ENCODE assay signal across 20 cellular contexts in genomic region chr11:10019906-10020682, GRCh38.
A peak's percentile ranks its signal among the peaks of the same experiment; 100 is the strongest.
DNase-seq lines count a peak whose midpoint lies in the region; ATAC-seq, FAIRE-seq and TF ChIP-seq lines count a peak whose summit lies in the region.
"Had no signal": no experiment of that assay in that cellular context is flagged by ENCODE, and none has a peak within 500 bp of the region (broad histone marks: within the 10 kb centered on the region; RNA-seq: fewer than 3 reads in every experiment).

No MANE protein-coding gene starts in this region.

- H2AK5ac ChIP-seq in H1 (ENCODE audit: low read depth, low read length) = peak overlapping the region; percentile 72; the same call in 1 of the 2 replicates

- H3K9me3 Mint-ChIP-seq in GM23338 = no peaks in the 10 kb centered on the region
- H3K9me3 Mint-ChIP-seq: stimulated activated effector memory CD8-positive, alpha-beta T cell treated with anti-CD3 and anti-CD28 coated beads, Interleukin-12 subunit alpha, Interleukin-12 subunit beta, amount 100 ng/mL, for 72 hours had no signal

- no peak overlapping the region for H3K18ac ChIP-seq in H1 (ENCODE audit: extremely low read depth, low read length)

- H2BK20ac ChIP-seq in H1 (ENCODE audit: low read length) = no peak overlapping the region

- H3K4ac ChIP-seq in H1 (replicated peaks; ENCODE audit: insufficient read length, low read depth, low read length) = no peak overlapping the region

- H3K23me2 ChIP-seq in H1 (ENCODE audit: low read depth, low read length) = no peaks in the 10 kb centered on the region

- H3K9me3 ChIP-seq in H1 (ENCODE audit: insufficient read depth in 2 of 2, low read depth in 1 of 2, low read length in 1 of 2) (no peaks in the 10 kb centered on the region), T-helper 17 cell (ENCODE audit: control insufficient read depth, low read length, poor library complexity, severe bottlenecking) (peaks cover 3% of the 10 kb centered on the region)
- H3K9me3 ChIP-seq: MG63, uterus had no signal

- H3K4me2 ChIP-seq in GM23338 (no peak overlapping the region), H1 (ENCODE audit: insufficient read depth in 1 of 2, low read depth in 2 of 2, low read length in 2 of 2) (no peak overlapping the region)
- H3K4me2 ChIP-seq: PC-9 had no signal

- no peak overlapping the region for H2BK12ac ChIP-seq in H1 (ENCODE audit: low read depth, low read length)

- H2AFZ ChIP-seq in GM23338 = no peak overlapping the region
- no peak overlapping the region for H2AFZ ChIP-seq in H1 (ENCODE audit: low read length)
- H2AFZ ChIP-seq: PC-9 had no signal

- peak overlapping the region; percentile 61; the same call in 1 of the 2 replicates for H3K27ac Mint-ChIP-seq in GM23338
- no peak overlapping the region for H3K27ac Mint-ChIP-seq in T-helper 17 cell
- H3K27ac Mint-ChIP-seq: CD8-positive, alpha-beta memory T cell had no signal

- H3K4me1 ChIP-seq in GM23338 (ENCODE audit: insufficient read depth) = peaks cover 29% of the 10 kb centered on the region
- H3K4me1 ChIP-seq in H1 (replicated peaks in 1 of 4; ENCODE audit: control insufficient read depth in 3 of 4, insufficient read depth in 4 of 4, low read length in 3 of 4) = peaks cover 0 to 7% (median 3%) of the 10 kb centered on the region in 4 experiments; a peak in 4 of 7 replicates
- H3K4me1 ChIP-seq: uterus had no signal

- H3K36me3 Mint-ChIP-seq in GM23338 (ENCODE audit: low read depth) (peaks cover 3% of the 10 kb centered on the region; the same call in 2 of the 3 replicates), T-helper 17 cell (ENCODE audit: low read depth) (peaks cover 3% of the 10 kb centered on the region)
- H3K36me3 Mint-ChIP-seq: stimulated activated effector memory CD8-positive, alpha-beta T cell treated with anti-CD3 and anti-CD28 coated beads, Interleukin-12 subunit alpha, Interleukin-12 subunit beta, amount 100 ng/mL, for 72 hours had no signal

- CTCF ChIA-PET in H1 (lab: Charles Lee; ENCODE audit: partially characterized antibody) = interaction anchor here (1.0 kb wide), 2 partner anchors 57 to 287 kb away, joined by 3 read pairs; no protein-coding TSS in a partner anchor

- H4K91ac ChIP-seq in H1 (replicated peaks; ENCODE audit: insufficient read length, low read length) = peak overlapping the region; percentile 5

- no peak overlapping the region for H3K56ac ChIP-seq in H1 (replicated peaks; ENCODE audit: insufficient read length, low read depth, low read length)

- no peak overlapping the region for H4K5ac ChIP-seq in H1 (ENCODE audit: insufficient read length, low read depth, low read length)

- H3K27ac ChIP-seq in GM23338 (ENCODE audit: low read depth) = no peak overlapping the region
- no peak overlapping the region for H3K27ac ChIP-seq in H1 (ENCODE audit: low read depth, low read length)
- H3K27ac ChIP-seq: epithelial cell of prostate, PC-9, uterus had no signal

- no peak overlapping the region for H2BK120ac ChIP-seq in H1 (replicated peaks; ENCODE audit: low read depth, low read length)

- WGBS in H1 (ENCODE audit: extremely low coverage in 1 of 2, insufficient coverage in 1 of 2, insufficient read length in 1 of 2, insufficient replicate concordance in 2 of 2, low coverage in 1 of 2, low lambda C conversion rate in 2 of 2, missing lambda C conversion rate in 1 of 2), 2 experiments = 91% methylated on average over 7 of the region's 7 CpGs; no CpG with 5 or more reads in 1 of the 2 experiments

- no peak for TF ChIP-seq POLR2A in H1 (IDR thresholded peaks at IDR 0.05; ENCODE audit: control extremely low read depth in 1 of 2, low read depth in 2 of 2, low read length in 2 of 2)

- TF ChIP-seq RAD21 in H1 (IDR thresholded peaks at IDR 0.05 in 1 of 2, conservative IDR thresholded peaks at IDR 0.05 in 1 of 2; ENCODE audit: low read depth in 2 of 2, low read length in 2 of 2) = no peak

- H3K9ac ChIP-seq in H1 (replicated peaks in 1 of 4; ENCODE audit: extremely low read depth in 1 of 4, low read depth in 3 of 4, low read length in 3 of 4) = no peak overlapping the region

- POLR2A ChIA-PET in H1 (lab: Charles Lee; ENCODE audit: partially characterized antibody) = interaction anchor here (1.2 kb wide), 1 partner anchor 287 kb away, joined by 3 read pairs; no protein-coding TSS in a partner anchor

- no peak overlapping the region for H3K4me3 Mint-ChIP-seq in GM23338
- H3K4me3 Mint-ChIP-seq in T-helper 17 cell = no peak overlapping the region
- H3K4me3 Mint-ChIP-seq: CD8-positive, alpha-beta memory T cell; stimulated activated effector memory CD8-positive, alpha-beta T cell treated with anti-CD3 and anti-CD28 coated beads, Interleukin-12 subunit alpha, Interleukin-12 subunit beta, amount 100 ng/mL, for 72 hours had no signal

- H4K8ac ChIP-seq in H1 (ENCODE audit: extremely low read depth, insufficient read depth, low read length) = no peak overlapping the region

- no peak overlapping the region for H2BK5ac ChIP-seq in H1 (ENCODE audit: low read depth, low read length)

- no peak overlapping the region for H3K4me3 ChIP-seq in GM23338
- H3K4me3 ChIP-seq in H1 (ENCODE audit: extremely low read depth in 1 of 4, insufficient read depth in 2 of 4, low read depth in 3 of 4, low read length in 4 of 4) = no peak overlapping the region
- H3K4me3 ChIP-seq: MG63, PC-9, uterus had no signal

- no peak overlapping the region for H3K14ac ChIP-seq in H1 (ENCODE audit: insufficient read length)

- no peak for TF ChIP-seq EP300 in H1 (IDR thresholded peaks at IDR 0.05; ENCODE audit: borderline replicate concordance in 1 of 2, low read depth in 2 of 2, low read length in 2 of 2)

- H3K79me1 ChIP-seq in H1 (ENCODE audit: low read depth, low read length) = no peaks in the 10 kb centered on the region

- H3K36me3 ChIP-seq in GM23338 (ENCODE audit: insufficient read depth) = no peaks in the 10 kb centered on the region
- no peaks in the 10 kb centered on the region for H3K36me3 ChIP-seq in H1 (ENCODE audit: control insufficient read depth in 2 of 4, insufficient read depth in 4 of 4, low read length in 3 of 4)
- H3K36me3 ChIP-seq: uterus had no signal

- H3K27me3 Mint-ChIP-seq in GM23338 (ENCODE audit: insufficient read depth, low read depth, poor library complexity) = no peaks in the 10 kb centered on the region
- H3K27me3 Mint-ChIP-seq in T-helper 17 cell = no peaks in the 10 kb centered on the region
- H3K27me3 Mint-ChIP-seq: CD8-positive, alpha-beta memory T cell; naive thymus-derived CD8-positive, alpha-beta T cell had no signal

- peak; percentile 11 for DNase-seq in GM23338 (ENCODE audit: low spot score)
- peak; percentile 71 for DNase-seq in LoVo (ENCODE audit: low spot score)
- DNase-seq in H1 (ENCODE audit: low read depth in 1 of 2, low spot score in 2 of 2) = no peak
- DNase-seq in renal cortical epithelial cell (ENCODE audit: low read depth) = peak; percentile 43
- DNase-seq in T-helper 17 cell = no peak
- DNase-seq in NOMO-1 (lab: John Stamatoyannopoulos, UW; ENCODE audit: unreplicated experiment in 2 of 2) = no peak
- DNase-seq: activated CD4-positive, CD25-positive, alpha-beta regulatory T cell treated with anti-CD3 and anti-CD28 coated beads, Interleukin-2, amount 50 U/mL, for 72 hours; CD8-positive, alpha-beta memory T cell; left cardiac atrium; MG63; PC-9; stimulated activated CD4-positive, alpha-beta T cell treated with anti-CD3 and anti-CD28 coated beads, Interleukin-4, amount 100 ng/mL, for 4 hours; SW 1271; uterus had no signal

- H3K9me2 ChIP-seq in GM23338 (ENCODE audit: insufficient read depth) = no peaks in the 10 kb centered on the region

- no peaks in the 10 kb centered on the region for H3K27me3 ChIP-seq in GM23338 (ENCODE audit: insufficient read depth)
- H3K27me3 ChIP-seq in H1 (replicated peaks in 1 of 4; ENCODE audit: control insufficient read depth in 3 of 4, extremely low read depth in 1 of 4, insufficient read depth in 3 of 4, low read length in 3 of 4) = no peaks in the 10 kb centered on the region
- H3K27me3 ChIP-seq: MG63, uterus had no signal

- H3K23ac ChIP-seq in H1 (ENCODE audit: insufficient read length) = no peak overlapping the region

- no peak overlapping the region for H2BK15ac ChIP-seq in H1 (ENCODE audit: low read length)

- no peaks in the 10 kb centered on the region for H3K79me2 ChIP-seq in GM23338 (replicated peaks; ENCODE audit: insufficient read depth)
- no peaks in the 10 kb centered on the region for H3K79me2 ChIP-seq in H1 (ENCODE audit: control insufficient read depth in 1 of 2, insufficient read depth in 2 of 2, low read length in 2 of 2)

- TF ChIP-seq CTCF in GM23338 (conservative IDR thresholded peaks at IDR 0.05; ENCODE audit: low read depth in 2 of 2) (no peak), H1 (IDR thresholded peaks at IDR 0.05; ENCODE audit: control extremely low read depth in 1 of 3, insufficient read depth in 1 of 3, low read depth in 1 of 3, low read length in 3 of 3) (no peak)

- no peak for FAIRE-seq in H1 (lab: Jason Lieb, UNC)
- FAIRE-seq: GM19239 had no signal

- no peaks in the 10 kb centered on the region for H3F3A ChIP-seq in GM23338 (replicated peaks; ENCODE audit: low read depth)

- H4K20me1 ChIP-seq in GM23338 (replicated peaks; ENCODE audit: insufficient read depth) = no peaks in the 10 kb centered on the region
- no peaks in the 10 kb centered on the region for H4K20me1 ChIP-seq in H1 (replicated peaks in 1 of 2; ENCODE audit: control insufficient read depth in 1 of 2, insufficient read depth in 2 of 2, low read length in 2 of 2)

- H3K4me1 Mint-ChIP-seq in GM23338 = peaks cover 32% of the 10 kb centered on the region
- H3K4me1 Mint-ChIP-seq in T-helper 17 cell = peaks cover 3% of the 10 kb centered on the region
- H3K4me1 Mint-ChIP-seq: stimulated activated effector memory CD8-positive, alpha-beta T cell treated with anti-CD3 and anti-CD28 coated beads, Interleukin-12 subunit alpha, Interleukin-12 subunit beta, amount 100 ng/mL, for 72 hours had no signal

- ATAC-seq in GM23338 = peak; percentile 42
- no peak for ATAC-seq in T-helper 17 cell
- ATAC-seq in HG03095 (IDR thresholded peaks at IDR 0.05; ENCODE audit: unreplicated experiment) = no peak
- ATAC-seq: left cardiac atrium; naive thymus-derived CD8-positive, alpha-beta T cell; sciatic nerve; stimulated activated effector memory CD8-positive, alpha-beta T cell treated with anti-CD3 and anti-CD28 coated beads, Interleukin-12 subunit alpha, Interleukin-12 subunit beta, amount 100 ng/mL, for 72 hours had no signal

TF ChIP-seq in GM23338, 12 proteins besides CTCF, POLR2A, EP300 and RAD21 (continues in another document):
- TF ChIP-seq JUNB (IDR thresholded peaks at IDR 0.05; ENCODE audit: unreplicated experiment) = no peak

TF ChIP-seq in H1, 55 proteins besides CTCF, POLR2A, EP300 and RAD21:
- TF ChIP-seq SIRT6 (IDR thresholded peaks at IDR 0.05; ENCODE audit: low read length) = no peak

Comparison
In these comparisons a context has a peak if more than half of its experiments do, and no peak if none do; other contexts are left out.
1. DNase-seq: peak in GM23338 (single experiment), LoVo (single experiment) and renal cortical epithelial cell (single experiment); none in H1 (0 of 2), T-helper 17 cell (0 of 3) and NOMO-1 (0 of 2).